29 cellular contexts compared by ENCODE assay signal in genomic region chr10:5570007-5570655, GRCh38. TPM values are rescaled to one million over a fixed set of nuclear protein-coding genes. Genes with fewer than 3 reads are reported as not detected.
"Had no signal": no experiment of that assay in that cellular context is flagged by ENCODE, and none has a peak within 500 bp of the region (broad histone marks: within the 10 kb centered on the region; RNA-seq: fewer than 3 reads in every experiment).

No MANE protein-coding gene starts in this region.

- H3K27ac ChIP-seq: body of pancreas, hepatocyte, skin epidermis, tibial artery had no signal

- H3K36me3 ChIP-seq: right lobe of liver, tibial artery had no signal

- H3K27me3 ChIP-seq: body of pancreas, hepatocyte, right lobe of liver, tibial artery had no signal

- ATAC-seq: activated T-cell treated with anti-CD3 and anti-CD28 coated beads, Interleukin-2, amount 50 U/mL, for 72 hours; body of pancreas; esophagus mucosa; right lobe of liver; stimulated activated effector memory CD8-positive, alpha-beta T cell treated with anti-CD3 and anti-CD28 coated beads, Interleukin-12 subunit alpha, Interleukin-12 subunit beta, amount 100 ng/mL, for 72 hours; stimulated activated naive CD8-positive, alpha-beta T cell treated with anti-CD3 and anti-CD28 coated beads, Interleukin-15, amount 100 ng/mL, for 72 hours; T-helper 17 cell had no signal

- DNase-seq: activated CD4-positive, alpha-beta T cell treated with anti-CD3 and anti-CD28 coated beads for 4 hours; activated CD4-positive, alpha-beta T cell treated with anti-CD3 and anti-CD28 coated beads, Interleukin-2, amount 50 U/mL, for 48 hours; activated CD4-positive, CD25-positive, alpha-beta regulatory T cell; activated effector memory CD4-positive, alpha-beta T cell treated with Interleukin-2 at 50 U/mL for 16 hours; activated naive CD4-positive, alpha-beta T cell treated with anti-CD3 and anti-CD28 coated beads for 36 hours; activated naive CD8-positive, alpha-beta T cell treated with anti-CD3 and anti-CD28 coated beads, Interleukin-2, amount 10 ng/mL, durations not matched to agents 7 days and 5 days; activated T-cell treated with anti-CD3 and anti-CD28 coated beads, Interleukin-2, amount 50 U/mL, for 72 hours; amygdala; body of pancreas; effector memory CD4-positive, alpha-beta T cell; foreskin melanocyte; immature natural killer cell; mesendoderm; naive B cell; occipital lobe; stimulated activated CD4-positive, alpha-beta T cell treated with anti-CD3 and anti-CD28 coated beads, Interleukin-2, amount 100 ng/mL, for 24 hours; stimulated activated naive CD8-positive, alpha-beta T cell treated with anti-CD3 and anti-CD28 coated beads, Interleukin-15, amount 100 ng/mL, for 72 hours; T-helper 17 cell had no signal

- FAIRE-seq: urothelium cell line had no signal

- H3K4me2 ChIP-seq: hepatocyte had no signal

- H3K4me3 ChIP-seq: body of pancreas, hepatocyte, right lobe of liver, skin epidermis, tibial artery had no signal

- H3K79me2 ChIP-seq: hepatocyte had no signal

- H3K9me3 ChIP-seq: body of pancreas, right lobe of liver, tibial artery had no signal

- H2AFZ ChIP-seq: hepatocyte had no signal

RNA-seq across cellular contexts. Expression of gene CALML3, which starts 45.4 kb away (rescaled TPM):
- total RNA-seq: activated CD8-positive, alpha-beta memory T cell treated with anti-CD3 and anti-CD28 coated beads for 36 hours; activated naive CD4-positive, alpha-beta T cell treated with anti-CD3 and anti-CD28 coated beads for 36 hours; activated naive CD8-positive, alpha-beta T cell treated with anti-CD3 and anti-CD28 coated beads, Interleukin-2, amount 10 ng/mL, durations not matched to agents 7 days and 5 days; activated T-cell treated with anti-CD3 and anti-CD28 coated beads, Interleukin-2, amount 50 U/mL, for 72 hours; body of pancreas; dermis microvascular lymphatic vessel endothelial cell; hepatocyte; mucosa of gallbladder; occipital lobe; T-helper 17 cell had no signal
- polyA plus RNA-seq: hepatocyte, immature natural killer cell, neural cell had no signal
